In the genomic region with DNA sequence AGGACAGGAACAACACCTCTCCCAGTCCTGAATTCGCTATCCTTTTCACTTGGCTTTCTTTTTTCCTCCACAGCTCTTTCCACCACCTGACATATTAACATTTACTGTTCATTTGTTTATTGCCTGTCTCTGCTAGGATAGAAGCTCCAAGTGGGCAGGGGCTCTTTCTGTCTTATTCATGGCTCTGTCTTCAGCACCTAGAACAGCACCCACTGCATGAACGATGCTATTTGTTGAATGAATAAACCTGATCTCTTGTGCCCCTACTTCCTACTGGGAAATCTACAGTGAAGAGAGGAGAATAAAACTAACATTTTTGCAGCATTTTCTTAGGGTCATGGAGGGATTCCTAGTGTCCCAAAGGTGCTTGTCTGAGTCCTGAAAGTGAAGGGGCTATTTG, we compare ENCODE assay signal across 2 cellular contexts.
A peak's percentile ranks its signal among the peaks of the same experiment; 100 is the strongest.
TF ChIP-seq lines count a peak whose summit lies in the region.

No MANE protein-coding gene starts in this region.

TF ChIP-seq in PFSK-1, 5 proteins besides CTCF, POLR2A, EP300 and RAD21:
- TF ChIP-seq, protein P1, sequence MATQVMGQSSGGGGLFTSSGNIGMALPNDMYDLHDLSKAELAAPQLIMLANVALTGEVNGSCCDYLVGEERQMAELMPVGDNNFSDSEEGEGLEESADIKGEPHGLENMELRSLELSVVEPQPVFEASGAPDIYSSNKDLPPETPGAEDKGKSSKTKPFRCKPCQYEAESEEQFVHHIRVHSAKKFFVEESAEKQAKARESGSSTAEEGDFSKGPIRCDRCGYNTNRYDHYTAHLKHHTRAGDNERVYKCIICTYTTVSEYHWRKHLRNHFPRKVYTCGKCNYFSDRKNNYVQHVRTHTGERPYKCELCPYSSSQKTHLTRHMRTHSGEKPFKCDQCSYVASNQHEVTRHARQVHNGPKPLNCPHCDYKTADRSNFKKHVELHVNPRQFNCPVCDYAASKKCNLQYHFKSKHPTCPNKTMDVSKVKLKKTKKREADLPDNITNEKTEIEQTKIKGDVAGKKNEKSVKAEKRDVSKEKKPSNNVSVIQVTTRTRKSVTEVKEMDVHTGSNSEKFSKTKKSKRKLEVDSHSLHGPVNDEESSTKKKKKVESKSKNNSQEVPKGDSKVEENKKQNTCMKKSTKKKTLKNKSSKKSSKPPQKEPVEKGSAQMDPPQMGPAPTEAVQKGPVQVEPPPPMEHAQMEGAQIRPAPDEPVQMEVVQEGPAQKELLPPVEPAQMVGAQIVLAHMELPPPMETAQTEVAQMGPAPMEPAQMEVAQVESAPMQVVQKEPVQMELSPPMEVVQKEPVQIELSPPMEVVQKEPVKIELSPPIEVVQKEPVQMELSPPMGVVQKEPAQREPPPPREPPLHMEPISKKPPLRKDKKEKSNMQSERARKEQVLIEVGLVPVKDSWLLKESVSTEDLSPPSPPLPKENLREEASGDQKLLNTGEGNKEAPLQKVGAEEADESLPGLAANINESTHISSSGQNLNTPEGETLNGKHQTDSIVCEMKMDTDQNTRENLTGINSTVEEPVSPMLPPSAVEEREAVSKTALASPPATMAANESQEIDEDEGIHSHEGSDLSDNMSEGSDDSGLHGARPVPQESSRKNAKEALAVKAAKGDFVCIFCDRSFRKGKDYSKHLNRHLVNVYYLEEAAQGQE (IDR thresholded peaks at IDR 0.05; ENCODE audit: insufficient read depth in 1 of 2, low read depth in 2 of 2, low read length in 2 of 2), result peak; percentile 76 to 91
- no peak for TF ChIP-seq FOXP2 (optimal IDR thresholded peaks at IDR 0.05; ENCODE audit: borderline replicate concordance, extremely low read depth, extremely low read length, insufficient read depth)

TF ChIP-seq in K562, 482 proteins besides CTCF, POLR2A, EP300 and RAD21 (continued from another document):
- no peak for TF ChIP-seq ZFP36 (IDR thresholded peaks at IDR 0.05; ENCODE audit: low read depth, low read length, partially characterized antibody)
- no peak for TF ChIP-seq MTF1 (CRISPR knock-in tag; IDR thresholded peaks at IDR 0.05; ENCODE audit: borderline replicate concordance)
- no peak for TF ChIP-seq XRCC4 (IDR thresholded peaks at IDR 0.05; ENCODE audit: extremely low read depth, insufficient read depth, insufficient read length)
- peak; percentile 87 for TF ChIP-seq MIER1 (IDR thresholded peaks at IDR 0.05; ENCODE audit: low read depth)
- no peak for TF ChIP-seq ZNF174 (CRISPR knock-in tag; IDR thresholded peaks at IDR 0.05)
- peak; percentile 91 for TF ChIP-seq EHMT2 (IDR thresholded peaks at IDR 0.05)
- TF ChIP-seq, protein P2, sequence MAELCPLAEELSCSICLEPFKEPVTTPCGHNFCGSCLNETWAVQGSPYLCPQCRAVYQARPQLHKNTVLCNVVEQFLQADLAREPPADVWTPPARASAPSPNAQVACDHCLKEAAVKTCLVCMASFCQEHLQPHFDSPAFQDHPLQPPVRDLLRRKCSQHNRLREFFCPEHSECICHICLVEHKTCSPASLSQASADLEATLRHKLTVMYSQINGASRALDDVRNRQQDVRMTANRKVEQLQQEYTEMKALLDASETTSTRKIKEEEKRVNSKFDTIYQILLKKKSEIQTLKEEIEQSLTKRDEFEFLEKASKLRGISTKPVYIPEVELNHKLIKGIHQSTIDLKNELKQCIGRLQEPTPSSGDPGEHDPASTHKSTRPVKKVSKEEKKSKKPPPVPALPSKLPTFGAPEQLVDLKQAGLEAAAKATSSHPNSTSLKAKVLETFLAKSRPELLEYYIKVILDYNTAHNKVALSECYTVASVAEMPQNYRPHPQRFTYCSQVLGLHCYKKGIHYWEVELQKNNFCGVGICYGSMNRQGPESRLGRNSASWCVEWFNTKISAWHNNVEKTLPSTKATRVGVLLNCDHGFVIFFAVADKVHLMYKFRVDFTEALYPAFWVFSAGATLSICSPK (IDR thresholded peaks at IDR 0.05; ENCODE audit: borderline replicate concordance), result no peak
- no peak for TF ChIP-seq SNIP1 (IDR thresholded peaks at IDR 0.05; ENCODE audit: low read depth)
- TF ChIP-seq, protein P3, sequence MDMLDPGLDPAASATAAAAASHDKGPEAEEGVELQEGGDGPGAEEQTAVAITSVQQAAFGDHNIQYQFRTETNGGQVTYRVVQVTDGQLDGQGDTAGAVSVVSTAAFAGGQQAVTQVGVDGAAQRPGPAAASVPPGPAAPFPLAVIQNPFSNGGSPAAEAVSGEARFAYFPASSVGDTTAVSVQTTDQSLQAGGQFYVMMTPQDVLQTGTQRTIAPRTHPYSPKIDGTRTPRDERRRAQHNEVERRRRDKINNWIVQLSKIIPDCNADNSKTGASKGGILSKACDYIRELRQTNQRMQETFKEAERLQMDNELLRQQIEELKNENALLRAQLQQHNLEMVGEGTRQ (CRISPR knock-in tag; IDR thresholded peaks at IDR 0.05), result no peak
- TF ChIP-seq, protein P4, sequence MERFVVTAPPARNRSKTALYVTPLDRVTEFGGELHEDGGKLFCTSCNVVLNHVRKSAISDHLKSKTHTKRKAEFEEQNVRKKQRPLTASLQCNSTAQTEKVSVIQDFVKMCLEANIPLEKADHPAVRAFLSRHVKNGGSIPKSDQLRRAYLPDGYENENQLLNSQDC (CRISPR knock-in tag; IDR thresholded peaks at IDR 0.05), result no peak
- TF ChIP-seq, protein P5, sequence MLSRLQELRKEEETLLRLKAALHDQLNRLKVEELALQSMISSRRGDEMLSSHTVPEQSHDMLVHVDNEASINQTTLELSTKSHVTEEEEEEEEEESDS (CRISPR knock-in tag; IDR thresholded peaks at IDR 0.05), result no peak
- no peak for TF ChIP-seq NR2C1 (IDR thresholded peaks at IDR 0.05)
- TF ChIP-seq NR2C1 (tag; IDR thresholded peaks at IDR 0.05), result no peak
